Comparison of ENCODE assay signal across 2 cellular contexts in the genomic region with DNA sequence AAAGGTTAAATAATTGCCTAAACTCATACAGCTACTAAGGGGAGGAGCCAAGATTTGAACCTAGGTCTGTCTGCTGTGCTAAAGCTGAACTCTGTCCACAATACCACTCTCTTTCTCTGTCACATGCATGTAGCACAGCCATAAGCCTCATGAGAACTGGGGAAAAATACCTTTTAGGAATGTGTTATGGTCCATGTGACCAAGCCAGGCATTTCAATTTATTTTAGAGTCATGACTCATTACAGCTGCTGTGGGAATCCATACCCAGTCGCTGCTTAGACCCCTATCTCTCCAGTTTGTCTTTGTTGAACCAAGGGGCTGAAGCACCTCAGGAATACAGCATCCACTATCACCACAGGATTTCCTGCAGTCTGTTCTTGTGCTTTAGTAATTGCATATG.
TF ChIP-seq lines count a peak whose summit lies in the region.

No MANE protein-coding gene starts in this region.

TF ChIP-seq in SK-N-SH treated with all-trans-retinoic acid at 6 μM for 48 hours, 23 proteins besides CTCF, POLR2A, EP300 and RAD21 (continued from another document):
- TF ChIP-seq, protein P1, sequence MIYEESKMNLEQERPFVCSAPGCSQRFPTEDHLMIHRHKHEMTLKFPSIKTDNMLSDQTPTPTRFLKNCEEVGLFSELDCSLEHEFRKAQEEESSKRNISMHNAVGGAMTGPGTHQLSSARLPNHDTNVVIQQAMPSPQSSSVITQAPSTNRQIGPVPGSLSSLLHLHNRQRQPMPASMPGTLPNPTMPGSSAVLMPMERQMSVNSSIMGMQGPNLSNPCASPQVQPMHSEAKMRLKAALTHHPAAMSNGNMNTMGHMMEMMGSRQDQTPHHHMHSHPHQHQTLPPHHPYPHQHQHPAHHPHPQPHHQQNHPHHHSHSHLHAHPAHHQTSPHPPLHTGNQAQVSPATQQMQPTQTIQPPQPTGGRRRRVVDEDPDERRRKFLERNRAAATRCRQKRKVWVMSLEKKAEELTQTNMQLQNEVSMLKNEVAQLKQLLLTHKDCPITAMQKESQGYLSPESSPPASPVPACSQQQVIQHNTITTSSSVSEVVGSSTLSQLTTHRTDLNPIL (CRISPR knock-in tag; IDR thresholded peaks at IDR 0.05; ENCODE audit: low read depth), result no peak
- TF ChIP-seq RARB (CRISPR knock-in tag; IDR thresholded peaks at IDR 0.05) (no peak), BACH2 (CRISPR knock-in tag; IDR thresholded peaks at IDR 0.05; ENCODE audit: borderline replicate concordance) (no peak), TOX (CRISPR knock-in tag; IDR thresholded peaks at IDR 0.05; ENCODE audit: borderline replicate concordance) (no peak), TCF4 (CRISPR knock-in tag; IDR thresholded peaks at IDR 0.05; ENCODE audit: borderline replicate concordance) (no peak), ARNTL (CRISPR knock-in tag; IDR thresholded peaks at IDR 0.05; ENCODE audit: borderline replicate concordance, low read depth) (no peak), ISL1 (CRISPR knock-in tag; IDR thresholded peaks at IDR 0.05) (no peak), PATZ1 (CRISPR knock-in tag; IDR thresholded peaks at IDR 0.05; ENCODE audit: borderline replicate concordance) (no peak)
- TF ChIP-seq, protein P2, sequence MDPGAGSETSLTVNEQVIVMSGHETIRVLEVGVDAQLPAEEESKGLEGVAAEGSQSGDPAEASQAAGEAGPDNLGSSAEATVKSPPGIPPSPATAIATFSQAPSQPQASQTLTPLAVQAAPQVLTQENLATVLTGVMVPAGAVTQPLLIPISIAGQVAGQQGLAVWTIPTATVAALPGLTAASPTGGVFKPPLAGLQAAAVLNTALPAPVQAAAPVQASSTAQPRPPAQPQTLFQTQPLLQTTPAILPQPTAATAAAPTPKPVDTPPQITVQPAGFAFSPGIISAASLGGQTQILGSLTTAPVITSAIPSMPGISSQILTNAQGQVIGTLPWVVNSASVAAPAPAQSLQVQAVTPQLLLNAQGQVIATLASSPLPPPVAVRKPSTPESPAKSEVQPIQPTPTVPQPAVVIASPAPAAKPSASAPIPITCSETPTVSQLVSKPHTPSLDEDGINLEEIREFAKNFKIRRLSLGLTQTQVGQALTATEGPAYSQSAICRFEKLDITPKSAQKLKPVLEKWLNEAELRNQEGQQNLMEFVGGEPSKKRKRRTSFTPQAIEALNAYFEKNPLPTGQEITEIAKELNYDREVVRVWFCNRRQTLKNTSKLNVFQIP (CRISPR knock-in tag; IDR thresholded peaks at IDR 0.05; ENCODE audit: borderline replicate concordance, low read depth), result no peak

TF ChIP-seq in SK-N-SH, 30 proteins besides CTCF, POLR2A, EP300 and RAD21 (continued from another document):
- TF ChIP-seq GATA2 (CRISPR knock-in tag; IDR thresholded peaks at IDR 0.05) (no peak), SIN3A (IDR thresholded peaks at IDR 0.05; ENCODE audit: borderline replicate concordance, low read depth, low read length) (no peak), MEF2A (IDR thresholded peaks at IDR 0.05; ENCODE audit: borderline replicate concordance, low read depth) (no peak), RFX5 (IDR thresholded peaks at IDR 0.05; ENCODE audit: low read length) (no peak)
